In the genomic region with DNA sequence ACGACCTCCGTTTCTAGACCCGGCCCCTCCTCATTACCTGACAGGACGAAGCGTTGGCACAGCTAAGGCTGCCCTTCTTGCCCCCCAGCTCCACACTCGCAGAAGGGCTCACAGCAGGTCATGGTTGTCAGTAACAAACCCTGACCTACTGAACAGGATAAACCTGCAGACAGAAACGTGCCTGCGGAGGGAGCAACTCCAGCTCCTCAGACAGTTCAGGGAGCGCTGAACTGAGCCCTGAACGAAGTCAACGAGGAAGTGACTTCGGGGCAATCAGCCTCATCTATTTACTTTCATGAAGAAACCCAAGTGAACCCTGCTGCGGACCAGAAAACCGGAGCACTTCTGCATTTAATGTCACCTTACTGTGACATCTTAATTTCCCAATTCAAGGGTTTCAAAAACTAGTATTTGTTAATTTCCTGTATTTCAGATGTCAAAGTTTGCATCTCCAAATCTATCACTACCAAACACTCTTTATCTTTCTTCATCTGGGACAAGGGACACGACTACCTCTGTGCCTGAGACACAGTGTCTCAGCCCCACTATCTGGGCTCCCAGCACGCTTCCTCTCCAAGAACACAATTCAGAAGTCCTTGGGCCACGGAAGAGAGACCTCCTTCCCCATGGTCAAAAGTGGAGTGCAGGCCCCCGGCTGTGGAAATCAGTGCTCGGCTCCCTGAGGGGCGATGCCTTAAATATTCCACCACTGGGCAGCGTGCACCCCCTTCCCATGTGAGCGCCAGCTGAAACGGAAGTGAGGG, we compare ENCODE assay signal across 16 cellular contexts. TPM values are rescaled to one million over a fixed set of nuclear protein-coding genes. Genes with fewer than 3 reads are reported as not detected.
DNase-seq lines count a peak whose midpoint lies in the region; ATAC-seq and TF ChIP-seq lines count a peak whose summit lies in the region.
"Had no signal": no experiment of that assay in that cellular context is flagged by ENCODE, and none has a peak within 500 bp of the region (broad histone marks: within the 10 kb centered on the region; RNA-seq: fewer than 3 reads in every experiment).

No MANE protein-coding gene starts in this region.

- H3K36me3 Mint-ChIP-seq in activated CD8-positive, alpha-beta T cell treated with anti-CD3 and anti-CD28 coated beads, Interleukin-2, amount 10 ng/mL, durations not matched to agents 7 days and 5 days (ENCODE audit: low read depth), result peaks cover 73% of the 10 kb centered on the region

- no peaks in the 10 kb centered on the region for H3K9me3 Mint-ChIP-seq in activated CD8-positive, alpha-beta T cell treated with anti-CD3 and anti-CD28 coated beads, Interleukin-2, amount 10 ng/mL, durations not matched to agents 7 days and 5 days (ENCODE audit: insufficient read depth)

- H3K4me1 ChIP-seq in left ventricle myocardium inferior (no peaks in the 10 kb centered on the region), upper lobe of left lung (peaks cover 0 to 4% (median 0%) of the 10 kb centered on the region in 4 donors), BE2C (no peaks in the 10 kb centered on the region)

- TF ChIP-seq CTCF in left ventricle myocardium inferior (IDR thresholded peaks at IDR 0.05; ENCODE audit: borderline replicate concordance), result no peak
- no peak for TF ChIP-seq CTCF in upper lobe of left lung (IDR thresholded peaks at IDR 0.05)
- no peak for TF ChIP-seq CTCF in BE2C (IDR thresholded peaks at IDR 0.05; ENCODE audit: low read depth, low read length)

- H3K4me3 ChIP-seq in left ventricle myocardium inferior (no peak overlapping the region), upper lobe of left lung (no peak overlapping the region), BE2C (ENCODE audit: low read depth, low read length) (no peak overlapping the region)

- DNase-seq in cardiac septum (ENCODE audit: low spot score) (peak; percentile 74), left ventricle myocardium inferior (no peak), SIG-M5 treated with dmso at 0.1 percent for 504 hours (lab: John Stamatoyannopoulos, UW; ENCODE audit: unreplicated experiment) (peak; percentile 96), left lobe of liver (ENCODE audit: low spot score) (no peak), upper lobe of left lung (peak in 1 of 2 donors; percentile 68), hepatic stellate cell (ENCODE audit: low spot score) (no peak), BE2C (no peak)
- no peak for DNase-seq in activated CD8-positive, alpha-beta T cell treated with anti-CD3 and anti-CD28 coated beads, Interleukin-2, amount 10 ng/mL, durations not matched to agents 7 days and 5 days
- DNase-seq: activated CD4-positive, CD25-positive, alpha-beta regulatory T cell treated with anti-CD3 and anti-CD28 coated beads, Interleukin-2, amount 50 U/mL, for 72 hours; activated CD8-positive, alpha-beta memory T cell treated with anti-CD3 and anti-CD28 coated beads, Interleukin-2, amount 10 ng/mL, durations not matched to agents 7 days and 5 days; DMS 273 treated with DMSO at 0.1 percent for 48 hours; mammary epithelial cell; NCI-H82 had no signal

- peaks cover 1% of the 10 kb centered on the region for H3K4me1 Mint-ChIP-seq in activated CD8-positive, alpha-beta T cell treated with anti-CD3 and anti-CD28 coated beads, Interleukin-2, amount 10 ng/mL, durations not matched to agents 7 days and 5 days (ENCODE audit: low read depth)

- CTCF ChIA-PET in activated CD8-positive, alpha-beta T cell treated with anti-CD3 and anti-CD28 coated beads, Interleukin-2, amount 10 ng/mL, durations not matched to agents 7 days and 5 days (lab: Charles Lee), result interaction anchor here (0.7 kb wide), 1 partner anchor 49 kb away, joined by 3 read pairs; no protein-coding TSS in a partner anchor

- POLR2A ChIA-PET in activated CD8-positive, alpha-beta T cell treated with anti-CD3 and anti-CD28 coated beads, Interleukin-2, amount 10 ng/mL, durations not matched to agents 7 days and 5 days (lab: Charles Lee), result no interaction called here

- peak; percentile 42 for ATAC-seq in left lobe of liver
- peak; percentile 73 to 78 for ATAC-seq in upper lobe of left lung (ENCODE audit: low FRiP score in 2 of 2)
- no peak for ATAC-seq in activated CD8-positive, alpha-beta T cell treated with anti-CD3 and anti-CD28 coated beads, Interleukin-2, amount 10 ng/mL, durations not matched to agents 7 days and 5 days
- ATAC-seq: activated CD8-positive, alpha-beta memory T cell treated with anti-CD3 and anti-CD28 coated beads, Interleukin-2, amount 10 ng/mL, durations not matched to agents 7 days and 5 days had no signal

- no peak overlapping the region for H3K27ac Mint-ChIP-seq in activated CD8-positive, alpha-beta T cell treated with anti-CD3 and anti-CD28 coated beads, Interleukin-2, amount 10 ng/mL, durations not matched to agents 7 days and 5 days
- H3K27ac Mint-ChIP-seq: activated CD8-positive, alpha-beta memory T cell treated with anti-CD3 and anti-CD28 coated beads, Interleukin-2, amount 10 ng/mL, durations not matched to agents 7 days and 5 days; T-helper 1 cell treated with Interleukin-12 subunit alpha and Interleukin-12 subunit beta and Interleukin-4 antibody, amounts not matched to agents 30 μg/mL and 1 μg/mL, for 36 hours had no signal

- peaks cover 89% of the 10 kb centered on the region for H3K36me3 ChIP-seq in left ventricle myocardium inferior
- peaks cover 15 to 86% (median 59%) of the 10 kb centered on the region in 4 donors for H3K36me3 ChIP-seq in upper lobe of left lung
- peaks cover 47% of the 10 kb centered on the region for H3K36me3 ChIP-seq in BE2C

- TF ChIP-seq POLR2A in upper lobe of left lung (IDR thresholded peaks at IDR 0.05), result no peak

- H3K27me3 Mint-ChIP-seq in activated CD8-positive, alpha-beta T cell treated with anti-CD3 and anti-CD28 coated beads, Interleukin-2, amount 10 ng/mL, durations not matched to agents 7 days and 5 days (ENCODE audit: low read depth), result no peaks in the 10 kb centered on the region
- H3K27me3 Mint-ChIP-seq: activated CD8-positive, alpha-beta memory T cell treated with anti-CD3 and anti-CD28 coated beads, Interleukin-2, amount 10 ng/mL, durations not matched to agents 7 days and 5 days had no signal

- 72 to 75% methylated on average over 18 to 23 of the region's 23 CpGs for WGBS in upper lobe of left lung, 2 donors

- TF ChIP-seq EP300 in upper lobe of left lung (IDR thresholded peaks at IDR 0.05), result no peak

- intact Hi-C loops in cardiac septum (cut with DNase I), result no loop called here
- intact Hi-C loops in left ventricle myocardium inferior (cut with micrococcal nuclease), result no loop called here

- no peak overlapping the region for H3K4me3 Mint-ChIP-seq in activated CD8-positive, alpha-beta T cell treated with anti-CD3 and anti-CD28 coated beads, Interleukin-2, amount 10 ng/mL, durations not matched to agents 7 days and 5 days
- H3K4me3 Mint-ChIP-seq: activated CD8-positive, alpha-beta memory T cell treated with anti-CD3 and anti-CD28 coated beads, Interleukin-2, amount 10 ng/mL, durations not matched to agents 7 days and 5 days; T-helper 1 cell treated with Interleukin-12 subunit alpha and Interleukin-12 subunit beta and Interleukin-4 antibody, amounts not matched to agents 30 μg/mL and 1 μg/mL, for 36 hours had no signal

- H3K9me3 ChIP-seq in left ventricle myocardium inferior (replicated peaks) (peaks cover 8% of the 10 kb centered on the region), upper lobe of left lung (no peaks in the 10 kb centered on the region), BE2C (no peaks in the 10 kb centered on the region)

- H3K27me3 ChIP-seq in left ventricle myocardium inferior (ENCODE audit: low read depth) (no peaks in the 10 kb centered on the region), upper lobe of left lung (no peaks in the 10 kb centered on the region), BE2C (no peaks in the 10 kb centered on the region)

- H3K27ac ChIP-seq in left ventricle myocardium inferior (replicated peaks), result no peak overlapping the region
- H3K27ac ChIP-seq in upper lobe of left lung, result peak overlapping the region; percentile 50 to 76 (median 71)
- H3K27ac ChIP-seq: C4-2B, RWPE1 had no signal

RNA-seq across cellular contexts. Expression of a gene that starts 40.2 kb away (rescaled TPM):
- total RNA-seq in cardiac septum, result 48.3 TPM
- 52.8 TPM for total RNA-seq in left ventricle myocardium inferior
- total RNA-seq in left lobe of liver, result 33.9 TPM
- total RNA-seq in upper lobe of left lung, result 100 to 1,000 TPM in 1 of 6 donors, 10 to 100 TPM in 5; 53.2 to 107 (median 63.0) TPM
- 10 to 100 TPM; 73.1 to 79.9 TPM for total RNA-seq in activated CD8-positive, alpha-beta T cell treated with anti-CD3 and anti-CD28 coated beads, Interleukin-2, amount 10 ng/mL, durations not matched to agents 7 days and 5 days
- 69.1 TPM for polyA plus RNA-seq in BE2C (2012; ENCODE audit: insufficient read depth, insufficient read length, low read depth)

RNA-seq across cellular contexts. Expression of a gene that starts 47.8 kb away (rescaled TPM):
- 6.6 TPM for total RNA-seq in cardiac septum
- 6.9 TPM for total RNA-seq in left ventricle myocardium inferior
- 15.2 TPM for total RNA-seq in left lobe of liver
- total RNA-seq in upper lobe of left lung, result 10 to 100 TPM; 11.8 to 31.4 (median 17.9) TPM
- 10 to 100 TPM; 19.8 to 21.4 TPM for total RNA-seq in activated CD8-positive, alpha-beta T cell treated with anti-CD3 and anti-CD28 coated beads, Interleukin-2, amount 10 ng/mL, durations not matched to agents 7 days and 5 days
- 23.4 TPM for polyA plus RNA-seq in BE2C (2012; ENCODE audit: insufficient read depth, insufficient read length, low read depth)

RNA-seq across cellular contexts. Expression of a gene that starts 50.3 kb away (rescaled TPM):
- total RNA-seq in cardiac septum (23.7 TPM), left ventricle myocardium inferior (28.0 TPM), left lobe of liver (34.4 TPM), upper lobe of left lung (10 to 100 TPM; 19.6 to 38.8 (median 29.4) TPM)
- 10 to 100 TPM; 23.7 to 24.3 TPM for total RNA-seq in activated CD8-positive, alpha-beta T cell treated with anti-CD3 and anti-CD28 coated beads, Interleukin-2, amount 10 ng/mL, durations not matched to agents 7 days and 5 days
- 46.6 TPM for polyA plus RNA-seq in BE2C (2012; ENCODE audit: insufficient read depth, insufficient read length, low read depth)

Comparison
In these comparisons a context has a peak if more than half of its experiments do, and no peak if none do; other contexts are left out.
1. DNase-seq: peak in cardiac septum (single experiment) and SIG-M5 treated with dmso at 0.1 percent for 504 hours (single experiment); none in left ventricle myocardium inferior (single experiment), left lobe of liver (single experiment), hepatic stellate cell (single experiment), activated CD8-positive, alpha-beta T cell treated with anti-CD3 and anti-CD28 coated beads, Interleukin-2, amount 10 ng/mL, durations not matched to agents 7 days and 5 days (single experiment) and BE2C (single experiment).